In the genomic region with DNA sequence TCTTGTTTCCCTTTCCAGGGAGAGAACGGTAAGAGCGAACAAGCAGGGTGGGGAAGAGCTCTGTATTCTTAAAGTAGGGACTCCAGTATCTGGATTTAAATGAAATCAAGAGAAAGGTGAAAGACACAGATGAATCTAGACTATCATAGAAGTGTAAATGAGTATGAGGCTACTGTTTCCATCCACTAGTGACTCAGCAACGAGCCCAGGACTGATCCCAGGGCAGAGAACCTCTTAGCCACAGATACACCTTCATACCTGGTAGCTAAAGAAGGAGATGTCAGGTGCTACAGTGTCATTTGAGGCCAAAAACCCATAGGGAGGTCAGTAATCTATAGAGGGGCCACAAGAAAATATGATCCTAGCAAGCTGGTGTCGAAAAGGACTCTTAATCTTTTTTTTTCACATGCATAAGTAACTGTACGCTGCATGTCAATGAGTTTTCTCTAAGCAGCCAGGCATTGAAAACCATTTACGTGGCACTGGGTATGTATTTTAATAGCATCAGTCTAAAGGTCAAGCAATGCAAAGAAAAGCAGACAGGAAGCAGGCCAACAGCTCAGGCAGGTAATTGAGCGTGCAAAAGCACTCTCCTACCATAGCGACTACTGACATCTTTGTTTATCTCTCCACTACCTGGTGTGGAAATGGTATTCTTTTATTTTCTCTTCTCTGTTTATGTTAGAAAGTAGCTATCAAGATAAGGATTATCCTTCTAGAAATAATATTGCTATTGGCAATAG, we compare ENCODE assay signal across 15 cellular contexts.
DNase-seq lines count a peak whose midpoint lies in the region; ATAC-seq and TF ChIP-seq lines count a peak whose summit lies in the region.
"Had no signal": no experiment of that assay in that cellular context is flagged by ENCODE, and none has a peak within 500 bp of the region (broad histone marks: within the 10 kb centered on the region; RNA-seq: fewer than 3 reads in every experiment).

No MANE protein-coding gene starts in this region.

- no peaks in the 10 kb centered on the region for H3K27me3 ChIP-seq in neural cell (ENCODE audit: insufficient read depth, low read depth, low read length)
- H3K27me3 ChIP-seq in Caco-2 (replicated peaks; ENCODE audit: control insufficient read depth, insufficient read depth, low read length): no peaks in the 10 kb centered on the region; the same call in 1 of the 2 replicates
- H3K27me3 ChIP-seq: brain microvascular endothelial cell had no signal

- no peak for TF ChIP-seq EP300 in neural cell (conservative IDR thresholded peaks at IDR 0.05; ENCODE audit: poor library complexity, severe bottlenecking)

- no peak for TF ChIP-seq CTCF in neural cell (IDR thresholded peaks at IDR 0.05; ENCODE audit: poor library complexity, severe bottlenecking)
- TF ChIP-seq CTCF in Caco-2 (IDR thresholded peaks at IDR 0.05; ENCODE audit: insufficient read depth in 1 of 2, low read depth in 1 of 2, low read length in 1 of 2, severe bottlenecking in 1 of 2, unreplicated experiment in 1 of 2): no peak

- H3K36me3 ChIP-seq in neural cell (ENCODE audit: insufficient read depth, low read length) (no peaks in the 10 kb centered on the region), Caco-2 (ENCODE audit: control insufficient read depth, insufficient read depth, low read length) (no peaks in the 10 kb centered on the region)
- H3K36me3 ChIP-seq: brain microvascular endothelial cell, prostate gland, thoracic aorta had no signal

- no peak for TF ChIP-seq RAD21 in neural cell (conservative IDR thresholded peaks at IDR 0.05)

- H3K27ac ChIP-seq in neural cell (ENCODE audit: low read length): peak overlapping the region; percentile 2
- H3K27ac ChIP-seq: brain microvascular endothelial cell, prostate gland, thoracic aorta had no signal

- H3K9ac ChIP-seq in neural cell (ENCODE audit: low read length): no peak overlapping the region

- H3K9me3 Mint-ChIP-seq in Caco-2 (ENCODE audit: unreplicated experiment): no peaks in the 10 kb centered on the region

- H3K4me3 Mint-ChIP-seq in Caco-2 (ENCODE audit: unreplicated experiment): no peak overlapping the region

- intact Hi-C loops in Caco-2 (cut with micrococcal nuclease; ENCODE audit: unreplicated experiment): no loop called here

- H3F3A ChIP-seq in neural cell (ENCODE audit: insufficient read depth, low read length, poor library complexity, severe bottlenecking): no peaks in the 10 kb centered on the region

- no peaks in the 10 kb centered on the region for H3K9me2 ChIP-seq in neural cell (ENCODE audit: insufficient read depth, low read length)

- DNase-seq in Caco-2 (no peak), T1000 (lab: John Stamatoyannopoulos, UW) (no peak)
- DNase-seq: activated T-cell treated with anti-CD3 and anti-CD28 coated beads, Interleukin-2, amount 50 U/mL, for 48 hours; brain microvascular endothelial cell; DND-41; hypothalamus; mesenchymal stem cell; NCI-H1092 had no signal

- H3K27me3 Mint-ChIP-seq in Caco-2 (ENCODE audit: insufficient read depth, unreplicated experiment): peaks cover 17% of the 10 kb centered on the region

- no peaks in the 10 kb centered on the region for H3K79me2 ChIP-seq in neural cell (replicated peaks; ENCODE audit: insufficient read depth, low read length)

- no peaks in the 10 kb centered on the region for H3K4me1 Mint-ChIP-seq in Caco-2 (ENCODE audit: low read depth, unreplicated experiment)

- H3K4me1 ChIP-seq in Caco-2: no peaks in the 10 kb centered on the region
- H3K4me1 ChIP-seq: prostate gland had no signal

- POLR2A ChIA-PET in Caco-2 (lab: Charles Lee): no interaction called here

- H3K4me2 ChIP-seq in neural cell (ENCODE audit: low read length): no peak overlapping the region

- H3K27ac Mint-ChIP-seq in Caco-2 (ENCODE audit: unreplicated experiment): no peak overlapping the region

- H3K9me3 ChIP-seq in neural cell (ENCODE audit: low read length): no peaks in the 10 kb centered on the region
- no peaks in the 10 kb centered on the region for H3K9me3 ChIP-seq in Caco-2
- H3K9me3 ChIP-seq: prostate gland, thoracic aorta had no signal

- no peaks in the 10 kb centered on the region for H3K36me3 Mint-ChIP-seq in Caco-2 (ENCODE audit: insufficient read depth, unreplicated experiment)

- BruUV-seq in Caco-2 (replicated peaks; lab: Mats Ljungman, UMichigan): no TSS peak

- H2AFZ ChIP-seq in neural cell (ENCODE audit: low read depth, low read length): no peak overlapping the region

- H3K4me3 ChIP-seq in neural cell (ENCODE audit: low read length) (no peak overlapping the region), Caco-2 (ENCODE audit: low read depth, low read length) (no peak overlapping the region)
- H3K4me3 ChIP-seq: prostate gland, thoracic aorta had no signal

- CTCF ChIA-PET in Caco-2 (lab: Charles Lee): no interaction called here

- peak; percentile 84 for ATAC-seq in GM18868 (IDR thresholded peaks at IDR 0.05; ENCODE audit: unreplicated experiment)
- ATAC-seq in GM21786 (IDR thresholded peaks at IDR 0.05; ENCODE audit: unreplicated experiment): peak; percentile 80
- peak; percentile 61 for ATAC-seq in HG03469 (IDR thresholded peaks at IDR 0.05; ENCODE audit: unreplicated experiment)
- no peak for ATAC-seq in HG03139 (IDR thresholded peaks at IDR 0.05; ENCODE audit: unreplicated experiment)

- H4K20me1 ChIP-seq in neural cell (ENCODE audit: insufficient read depth): no peaks in the 10 kb centered on the region

TF ChIP-seq in neural cell, 6 proteins besides CTCF, POLR2A, EP300 and RAD21:
- TF ChIP-seq TAF1 (IDR thresholded peaks at IDR 0.05; ENCODE audit: low read depth) (no peak), REST (IDR thresholded peaks at IDR 0.05; ENCODE audit: borderline replicate concordance) (no peak)
TF ChIP-seq in neural cell: peak in this region for 0.
